In genomic region chr22:46537946-46538815, GRCh38 we compare ENCODE assay signal across 8 cellular contexts. TPM values are rescaled to one million over a fixed set of nuclear protein-coding genes. Genes with fewer than 3 reads are reported as not detected.
A peak's percentile ranks its signal among the peaks of the same experiment; 100 is the strongest.
DNase-seq lines count a peak whose midpoint lies in the region; ATAC-seq and TF ChIP-seq lines count a peak whose summit lies in the region.

No MANE protein-coding gene starts in this region.

- POLR2A ChIA-PET in activated CD8-positive, alpha-beta T cell treated with anti-CD3 and anti-CD28 coated beads for 36 hours (lab: Charles Lee) = interaction anchor here (0.9 to 1.5 kb wide), 2 partner anchors 13 to 54 kb away, joined by 3 to 6 read pairs; no protein-coding TSS in a partner anchor
- POLR2A ChIA-PET in activated CD8-positive, alpha-beta T cell treated with anti-CD3 and anti-CD28 coated beads, Interleukin-2, amount 10 ng/mL, durations not matched to agents 7 days and 5 days (lab: Charles Lee) = interaction anchor here (0.6 kb wide), 1 partner anchor 28 kb away, joined by 3 read pairs; no protein-coding TSS in a partner anchor

- H3K9ac ChIP-seq in neural progenitor cell = no peak overlapping the region

- H3K9me3 ChIP-seq in neural progenitor cell (ENCODE audit: low read depth) = no peaks in the 10 kb centered on the region

- H4K20me1 ChIP-seq in neural progenitor cell (ENCODE audit: low read depth) = peaks cover 25% of the 10 kb centered on the region

- H3K27ac Mint-ChIP-seq in neural progenitor cell = no peak overlapping the region
- H3K27ac Mint-ChIP-seq in activated CD8-positive, alpha-beta T cell treated with anti-CD3 and anti-CD28 coated beads for 36 hours = no peak overlapping the region
- no peak overlapping the region for H3K27ac Mint-ChIP-seq in activated CD8-positive, alpha-beta T cell treated with anti-CD3 and anti-CD28 coated beads, Interleukin-2, amount 10 ng/mL, durations not matched to agents 7 days and 5 days

- H3K4me3 Mint-ChIP-seq in neural progenitor cell = peak overlapping the region; percentile 83
- H3K4me3 Mint-ChIP-seq in activated CD8-positive, alpha-beta T cell treated with anti-CD3 and anti-CD28 coated beads for 36 hours = no peak overlapping the region
- H3K4me3 Mint-ChIP-seq in activated CD8-positive, alpha-beta T cell treated with anti-CD3 and anti-CD28 coated beads, Interleukin-2, amount 10 ng/mL, durations not matched to agents 7 days and 5 days = no peak overlapping the region

- peaks cover 42% of the 10 kb centered on the region for H3K27me3 ChIP-seq in neural progenitor cell

- H3K4me2 ChIP-seq in neural progenitor cell = peak overlapping the region; percentile 92

- intact Hi-C loops in activated CD8-positive, alpha-beta T cell treated with anti-CD3 and anti-CD28 coated beads for 36 hours (cut with micrococcal nuclease) = no loop called here

- TF ChIP-seq CTCF in epithelial cell of proximal tubule (conservative IDR thresholded peaks at IDR 0.05; ENCODE audit: low read depth, low read length) (peak; percentile 33), neural progenitor cell (IDR thresholded peaks at IDR 0.05) (peak; percentile 51)
- no peak for TF ChIP-seq CTCF in activated CD8-positive, alpha-beta T cell treated with anti-CD3 and anti-CD28 coated beads for 36 hours (IDR thresholded peaks at IDR 0.05)

- DNase-seq in COLO668 (lab: John Stamatoyannopoulos, UW; ENCODE audit: unreplicated experiment) (peak; percentile 55), NCI-H146 (lab: John Stamatoyannopoulos, UW) (peak; percentile 67), epithelial cell of proximal tubule (ENCODE audit: low read depth) (no peak), neural progenitor cell (ENCODE audit: low spot score) (peak; percentile 79), NCI-H446 treated with DMSO at 0.1 percent for 48 hours (lab: John Stamatoyannopoulos, UW) (no peak)
- DNase-seq in activated CD8-positive, alpha-beta T cell treated with anti-CD3 and anti-CD28 coated beads for 36 hours = no peak
- DNase-seq in activated CD8-positive, alpha-beta T cell treated with anti-CD3 and anti-CD28 coated beads, Interleukin-2, amount 10 ng/mL, durations not matched to agents 7 days and 5 days = no peak

- H3K9me3 Mint-ChIP-seq in neural progenitor cell = peaks cover 25% of the 10 kb centered on the region
- no peaks in the 10 kb centered on the region for H3K9me3 Mint-ChIP-seq in activated CD8-positive, alpha-beta T cell treated with anti-CD3 and anti-CD28 coated beads for 36 hours
- no peaks in the 10 kb centered on the region for H3K9me3 Mint-ChIP-seq in activated CD8-positive, alpha-beta T cell treated with anti-CD3 and anti-CD28 coated beads, Interleukin-2, amount 10 ng/mL, durations not matched to agents 7 days and 5 days (ENCODE audit: insufficient read depth)

- peak overlapping the region; percentile 82 for H2AFZ ChIP-seq in neural progenitor cell (replicated peaks)

- H3K27me3 Mint-ChIP-seq in neural progenitor cell (ENCODE audit: insufficient read depth, low read depth) = peaks cover 12% of the 10 kb centered on the region
- peaks cover 42% of the 10 kb centered on the region for H3K27me3 Mint-ChIP-seq in activated CD8-positive, alpha-beta T cell treated with anti-CD3 and anti-CD28 coated beads for 36 hours
- H3K27me3 Mint-ChIP-seq in activated CD8-positive, alpha-beta T cell treated with anti-CD3 and anti-CD28 coated beads, Interleukin-2, amount 10 ng/mL, durations not matched to agents 7 days and 5 days (ENCODE audit: low read depth) = peaks cover 35% of the 10 kb centered on the region

- H3K4me1 ChIP-seq in neural progenitor cell = peaks cover 9% of the 10 kb centered on the region

- H3F3A ChIP-seq in neural progenitor cell (ENCODE audit: low read depth) = peaks cover 34% of the 10 kb centered on the region

- H3K27ac ChIP-seq in neural progenitor cell = no peak overlapping the region

- no peak for ATAC-seq in activated CD8-positive, alpha-beta T cell treated with anti-CD3 and anti-CD28 coated beads for 36 hours
- no peak for ATAC-seq in HG02798 (IDR thresholded peaks at IDR 0.05; ENCODE audit: poor library complexity, unreplicated experiment)
- no peak for ATAC-seq in activated CD8-positive, alpha-beta T cell treated with anti-CD3 and anti-CD28 coated beads, Interleukin-2, amount 10 ng/mL, durations not matched to agents 7 days and 5 days

- peaks cover 27% of the 10 kb centered on the region for H3K4me1 Mint-ChIP-seq in neural progenitor cell
- H3K4me1 Mint-ChIP-seq in activated CD8-positive, alpha-beta T cell treated with anti-CD3 and anti-CD28 coated beads for 36 hours (ENCODE audit: low read depth) = peaks cover 10% of the 10 kb centered on the region
- H3K4me1 Mint-ChIP-seq in activated CD8-positive, alpha-beta T cell treated with anti-CD3 and anti-CD28 coated beads, Interleukin-2, amount 10 ng/mL, durations not matched to agents 7 days and 5 days (ENCODE audit: low read depth) = peaks cover 5% of the 10 kb centered on the region

- CTCF ChIA-PET in activated CD8-positive, alpha-beta T cell treated with anti-CD3 and anti-CD28 coated beads for 36 hours (lab: Charles Lee) = interaction anchor here (0.9 to 1.2 kb wide), 2 partner anchors 25 to 170 kb away, joined by 3 to 4 read pairs; no protein-coding TSS in a partner anchor
- CTCF ChIA-PET in activated CD8-positive, alpha-beta T cell treated with anti-CD3 and anti-CD28 coated beads, Interleukin-2, amount 10 ng/mL, durations not matched to agents 7 days and 5 days (lab: Charles Lee) = interaction anchor here (0.7 kb wide), 1 partner anchor 70 kb away, joined by 3 read pairs; no protein-coding TSS in a partner anchor

- H3K36me3 Mint-ChIP-seq in neural progenitor cell = peaks cover 20% of the 10 kb centered on the region
- H3K36me3 Mint-ChIP-seq in activated CD8-positive, alpha-beta T cell treated with anti-CD3 and anti-CD28 coated beads for 36 hours (ENCODE audit: low read depth) = no peaks in the 10 kb centered on the region
- no peaks in the 10 kb centered on the region for H3K36me3 Mint-ChIP-seq in activated CD8-positive, alpha-beta T cell treated with anti-CD3 and anti-CD28 coated beads, Interleukin-2, amount 10 ng/mL, durations not matched to agents 7 days and 5 days (ENCODE audit: low read depth)

- H3K4me3 ChIP-seq in epithelial cell of proximal tubule (ENCODE audit: low read depth, low read length) (peak overlapping the region; percentile 73), neural progenitor cell (peak overlapping the region; percentile 88)

- peaks cover 7% of the 10 kb centered on the region for H3K36me3 ChIP-seq in neural progenitor cell

- H3K79me2 ChIP-seq in neural progenitor cell (ENCODE audit: low read depth) = peaks cover 30% of the 10 kb centered on the region

RNA-seq across cellular contexts. Expression of gene CELSR1, which starts 0.8 kb away (rescaled TPM):
- total RNA-seq in epithelial cell of proximal tubule (33.7 and 85.0 TPM in 2 replicates), neural progenitor cell (ENCODE audit: low replicate concordance) (12.3 and 18.0 TPM in 2 replicates)
- total RNA-seq in activated CD8-positive, alpha-beta T cell treated with anti-CD3 and anti-CD28 coated beads for 36 hours = under 1 TPM; 0.25 to 0.36 TPM
- under 1 TPM in 1 of 2 experiments, not detected in 1; 0.08 TPM for total RNA-seq in activated CD8-positive, alpha-beta T cell treated with anti-CD3 and anti-CD28 coated beads, Interleukin-2, amount 10 ng/mL, durations not matched to agents 7 days and 5 days

Comparison
In these comparisons a context has a peak if more than half of its experiments do, and no peak if none do; other contexts are left out.
1. DNase-seq: peak in COLO668 (single experiment), NCI-H146 (single experiment) and neural progenitor cell (single experiment); none in epithelial cell of proximal tubule (single experiment), activated CD8-positive, alpha-beta T cell treated with anti-CD3 and anti-CD28 coated beads for 36 hours (single experiment), activated CD8-positive, alpha-beta T cell treated with anti-CD3 and anti-CD28 coated beads, Interleukin-2, amount 10 ng/mL, durations not matched to agents 7 days and 5 days (single experiment) and NCI-H446 treated with DMSO at 0.1 percent for 48 hours (single experiment).